4 cellular contexts compared by ENCODE assay signal in the genomic region with DNA sequence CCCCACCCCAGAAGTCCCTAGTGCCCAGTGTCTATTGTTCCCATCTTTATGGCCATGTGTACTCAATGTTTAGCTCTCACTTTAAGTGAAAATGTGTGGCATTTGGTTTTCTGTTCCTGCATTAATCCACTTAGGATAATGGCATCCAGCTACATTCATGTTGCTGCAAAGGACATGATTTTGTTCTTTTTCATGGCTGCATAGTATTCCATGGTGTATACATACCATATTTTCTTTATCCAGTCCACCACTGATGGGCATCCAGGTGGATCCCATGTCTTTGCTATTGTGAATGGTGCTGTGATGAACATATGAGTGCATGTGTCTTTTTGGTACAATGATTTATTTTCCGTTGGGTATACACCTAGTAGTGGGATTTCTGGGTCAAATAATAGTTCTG.
TF ChIP-seq lines count a peak whose summit lies in the region.

No MANE protein-coding gene starts in this region.

TF ChIP-seq in HEK293, 187 proteins besides CTCF, POLR2A, EP300 and RAD21:
- TF ChIP-seq ZNF146 (tag by site-specific recombination; IDR thresholded peaks at IDR 0.05), result peak; percentile 81

TF ChIP-seq in WTC11, 78 proteins besides CTCF, POLR2A, EP300 and RAD21:
- TF ChIP-seq GTF2I (CRISPR knock-in tag; conservative IDR thresholded peaks at IDR 0.05), result 0 out of 2 replicates have a peak, but pooled peaks have one; percentile 20

TF ChIP-seq in K562, 482 proteins besides CTCF, POLR2A, EP300 and RAD21:
- TF ChIP-seq RBM25 (IDR thresholded peaks at IDR 0.05; ENCODE audit: low read depth, low read length, severe bottlenecking) (peak; percentile 71), ZNF146 (CRISPR knock-in tag; IDR thresholded peaks at IDR 0.05; ENCODE audit: unreplicated experiment) (peak; percentile 100), HDAC2 (IDR thresholded peaks at IDR 0.05) (peak; percentile 38; the same call in 1 of the 2 replicates), BCOR (IDR thresholded peaks at IDR 0.05) (peak; percentile 81), CHD4 (IDR thresholded peaks at IDR 0.05; ENCODE audit: insufficient read depth, insufficient replicate concordance, low read depth, low read length, poor library complexity, severe bottlenecking) (peak; percentile 74), KDM1A (IDR thresholded peaks at IDR 0.05) (peak; percentile 48 to 57; a peak in 1 of 4 replicates)

TF ChIP-seq in H1, 55 proteins besides CTCF, POLR2A, EP300 and RAD21:
- peak; percentile 86 for TF ChIP-seq KDM1A (IDR thresholded peaks at IDR 0.05; ENCODE audit: borderline replicate concordance, low read length)
